ENCODE assay signal across 1 cellular context in the genomic region with DNA sequence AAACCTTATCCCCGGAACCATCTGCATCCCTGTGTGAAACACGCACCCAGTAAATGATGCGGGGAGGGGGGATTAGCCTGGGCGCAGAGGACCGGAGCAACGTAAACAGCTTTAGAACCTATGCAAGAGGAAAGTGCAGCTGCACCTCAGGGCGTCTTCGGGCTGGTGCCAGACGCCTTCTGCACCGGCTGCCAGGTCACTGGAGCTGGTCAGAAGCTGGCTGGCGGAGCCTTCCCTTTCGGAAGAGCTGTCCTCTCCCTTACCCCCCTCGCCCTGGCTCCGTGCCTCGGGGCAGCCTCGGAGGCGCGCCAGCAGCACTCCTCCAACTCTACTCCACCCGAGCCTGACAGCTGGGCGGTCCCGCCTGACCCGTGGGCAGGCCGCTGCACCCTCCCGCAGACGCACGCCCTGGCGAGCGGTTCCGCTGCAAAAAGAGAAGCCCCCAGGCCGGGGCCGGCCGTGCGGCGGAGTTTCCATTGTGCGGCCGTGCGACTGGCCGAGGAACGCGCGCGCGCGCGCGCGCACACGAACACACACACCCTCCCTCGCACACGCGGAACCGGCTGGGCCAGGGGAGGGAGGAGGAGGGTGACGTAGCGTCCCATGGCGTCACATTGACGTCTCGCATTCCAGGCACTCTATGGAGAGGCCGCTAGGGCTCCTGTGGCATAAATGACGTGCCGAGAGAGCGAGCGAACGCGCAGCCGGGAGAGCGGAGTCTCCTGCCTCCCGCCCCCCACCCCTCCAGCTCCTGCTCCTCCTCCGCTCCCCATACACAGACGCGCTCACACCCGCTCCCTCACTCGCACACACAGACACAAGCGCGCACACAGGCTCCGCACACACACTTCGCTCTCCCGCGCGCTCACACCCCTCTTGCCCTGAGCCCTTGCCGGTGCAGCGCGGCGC.
TF ChIP-seq lines count a peak whose summit lies in the region.

TSS of gene NR4A3 (plus strand) at position 699 of the 909 bp plus-strand sequence. CDS start 6,158 bp downstream, outside the sequence.

TF ChIP-seq in K562, 482 proteins besides CTCF, POLR2A, EP300 and RAD21 (continued from another document and continues in another):
- TF ChIP-seq PRPF4 (IDR thresholded peaks at IDR 0.05; ENCODE audit: insufficient read depth, low read depth, low read length, poor library complexity, severe bottlenecking) = no peak
- TF ChIP-seq HDAC6 (IDR thresholded peaks at IDR 0.05; ENCODE audit: low read depth, low read length) = no peak
- TF ChIP-seq HDAC3 (IDR thresholded peaks at IDR 0.05; ENCODE audit: borderline replicate concordance, partially characterized antibody) = no peak
- TF ChIP-seq ZNF583 (CRISPR knock-in tag; IDR thresholded peaks at IDR 0.05) = no peak
- TF ChIP-seq, protein P1, sequence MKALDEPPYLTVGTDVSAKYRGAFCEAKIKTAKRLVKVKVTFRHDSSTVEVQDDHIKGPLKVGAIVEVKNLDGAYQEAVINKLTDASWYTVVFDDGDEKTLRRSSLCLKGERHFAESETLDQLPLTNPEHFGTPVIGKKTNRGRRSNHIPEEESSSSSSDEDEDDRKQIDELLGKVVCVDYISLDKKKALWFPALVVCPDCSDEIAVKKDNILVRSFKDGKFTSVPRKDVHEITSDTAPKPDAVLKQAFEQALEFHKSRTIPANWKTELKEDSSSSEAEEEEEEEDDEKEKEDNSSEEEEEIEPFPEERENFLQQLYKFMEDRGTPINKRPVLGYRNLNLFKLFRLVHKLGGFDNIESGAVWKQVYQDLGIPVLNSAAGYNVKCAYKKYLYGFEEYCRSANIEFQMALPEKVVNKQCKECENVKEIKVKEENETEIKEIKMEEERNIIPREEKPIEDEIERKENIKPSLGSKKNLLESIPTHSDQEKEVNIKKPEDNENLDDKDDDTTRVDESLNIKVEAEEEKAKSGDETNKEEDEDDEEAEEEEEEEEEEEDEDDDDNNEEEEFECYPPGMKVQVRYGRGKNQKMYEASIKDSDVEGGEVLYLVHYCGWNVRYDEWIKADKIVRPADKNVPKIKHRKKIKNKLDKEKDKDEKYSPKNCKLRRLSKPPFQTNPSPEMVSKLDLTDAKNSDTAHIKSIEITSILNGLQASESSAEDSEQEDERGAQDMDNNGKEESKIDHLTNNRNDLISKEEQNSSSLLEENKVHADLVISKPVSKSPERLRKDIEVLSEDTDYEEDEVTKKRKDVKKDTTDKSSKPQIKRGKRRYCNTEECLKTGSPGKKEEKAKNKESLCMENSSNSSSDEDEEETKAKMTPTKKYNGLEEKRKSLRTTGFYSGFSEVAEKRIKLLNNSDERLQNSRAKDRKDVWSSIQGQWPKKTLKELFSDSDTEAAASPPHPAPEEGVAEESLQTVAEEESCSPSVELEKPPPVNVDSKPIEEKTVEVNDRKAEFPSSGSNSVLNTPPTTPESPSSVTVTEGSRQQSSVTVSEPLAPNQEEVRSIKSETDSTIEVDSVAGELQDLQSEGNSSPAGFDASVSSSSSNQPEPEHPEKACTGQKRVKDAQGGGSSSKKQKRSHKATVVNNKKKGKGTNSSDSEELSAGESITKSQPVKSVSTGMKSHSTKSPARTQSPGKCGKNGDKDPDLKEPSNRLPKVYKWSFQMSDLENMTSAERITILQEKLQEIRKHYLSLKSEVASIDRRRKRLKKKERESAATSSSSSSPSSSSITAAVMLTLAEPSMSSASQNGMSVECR (CRISPR knock-in tag; IDR thresholded peaks at IDR 0.05) = peak; percentile 67
- TF ChIP-seq, protein P2, sequence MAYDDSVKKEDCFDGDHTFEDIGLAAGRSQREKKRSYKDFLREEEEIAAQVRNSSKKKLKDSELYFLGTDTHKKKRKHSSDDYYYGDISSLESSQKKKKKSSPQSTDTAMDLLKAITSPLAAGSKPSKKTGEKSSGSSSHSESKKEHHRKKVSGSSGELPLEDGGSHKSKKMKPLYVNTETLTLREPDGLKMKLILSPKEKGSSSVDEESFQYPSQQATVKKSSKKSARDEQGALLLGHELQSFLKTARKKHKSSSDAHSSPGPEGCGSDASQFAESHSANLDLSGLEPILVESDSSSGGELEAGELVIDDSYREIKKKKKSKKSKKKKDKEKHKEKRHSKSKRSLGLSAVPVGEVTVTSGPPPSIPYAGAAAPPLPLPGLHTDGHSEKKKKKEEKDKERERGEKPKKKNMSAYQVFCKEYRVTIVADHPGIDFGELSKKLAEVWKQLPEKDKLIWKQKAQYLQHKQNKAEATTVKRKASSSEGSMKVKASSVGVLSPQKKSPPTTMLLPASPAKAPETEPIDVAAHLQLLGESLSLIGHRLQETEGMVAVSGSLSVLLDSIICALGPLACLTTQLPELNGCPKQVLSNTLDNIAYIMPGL (CRISPR knock-in tag; IDR thresholded peaks at IDR 0.05) = 0 out of 2 replicates have a peak, but pooled peaks have one; percentile 50
- no peak for TF ChIP-seq KDM4B (IDR thresholded peaks at IDR 0.05; ENCODE audit: borderline replicate concordance in 2 of 2, low read depth in 1 of 2)
- TF ChIP-seq, protein P3, sequence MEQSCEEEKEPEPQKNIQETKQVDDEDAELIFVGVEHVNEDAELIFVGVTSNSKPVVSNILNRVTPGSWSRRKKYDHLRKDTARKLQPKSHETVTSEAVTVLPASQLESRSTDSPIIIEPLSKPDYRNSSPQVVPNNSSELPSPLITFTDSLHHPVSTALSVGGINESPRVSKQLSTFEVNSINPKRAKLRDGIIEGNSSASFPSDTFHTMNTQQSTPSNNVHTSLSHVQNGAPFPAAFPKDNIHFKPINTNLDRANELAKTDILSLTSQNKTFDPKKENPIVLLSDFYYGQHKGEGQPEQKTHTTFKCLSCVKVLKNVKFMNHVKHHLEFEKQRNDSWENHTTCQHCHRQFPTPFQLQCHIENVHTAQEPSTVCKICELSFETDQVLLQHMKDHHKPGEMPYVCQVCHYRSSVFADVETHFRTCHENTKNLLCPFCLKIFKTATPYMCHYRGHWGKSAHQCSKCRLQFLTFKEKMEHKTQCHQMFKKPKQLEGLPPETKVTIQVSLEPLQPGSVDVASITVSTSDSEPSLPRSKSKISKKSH (CRISPR knock-in tag; IDR thresholded peaks at IDR 0.05) = no peak
- TF ChIP-seq, protein P4, sequence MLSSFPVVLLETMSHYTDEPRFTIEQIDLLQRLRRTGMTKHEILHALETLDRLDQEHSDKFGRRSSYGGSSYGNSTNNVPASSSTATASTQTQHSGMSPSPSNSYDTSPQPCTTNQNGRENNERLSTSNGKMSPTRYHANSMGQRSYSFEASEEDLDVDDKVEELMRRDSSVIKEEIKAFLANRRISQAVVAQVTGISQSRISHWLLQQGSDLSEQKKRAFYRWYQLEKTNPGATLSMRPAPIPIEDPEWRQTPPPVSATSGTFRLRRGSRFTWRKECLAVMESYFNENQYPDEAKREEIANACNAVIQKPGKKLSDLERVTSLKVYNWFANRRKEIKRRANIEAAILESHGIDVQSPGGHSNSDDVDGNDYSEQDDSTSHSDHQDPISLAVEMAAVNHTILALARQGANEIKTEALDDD (IDR thresholded peaks at IDR 0.05) = no peak
- no peak for TF ChIP-seq NR2C2 (CRISPR knock-in tag; IDR thresholded peaks at IDR 0.05)
- no peak; the same call in 1 of the 2 replicates for TF ChIP-seq NR2C2 (tag; IDR thresholded peaks at IDR 0.05)
- no peak for TF ChIP-seq HOXB6 (CRISPR knock-in tag; IDR thresholded peaks at IDR 0.05; ENCODE audit: borderline replicate concordance)
- TF ChIP-seq RERE (CRISPR knock-in tag; IDR thresholded peaks at IDR 0.05; ENCODE audit: borderline replicate concordance) = peak; percentile 35; the same call in 1 of the 2 replicates
- TF ChIP-seq CBX5 (IDR thresholded peaks at IDR 0.05; ENCODE audit: borderline replicate concordance, low read depth) = no peak
- TF ChIP-seq ZNF274 (IDR thresholded peaks at IDR 0.05; ENCODE audit: borderline replicate concordance, low read depth, low read length) = no peak
- no peak for TF ChIP-seq LARP7 (IDR thresholded peaks at IDR 0.05)
- no peak; the same call in 1 of the 2 replicates for TF ChIP-seq NBN (IDR thresholded peaks at IDR 0.05; ENCODE audit: low read depth)
- no peak for TF ChIP-seq RAD51 (IDR thresholded peaks at IDR 0.05; ENCODE audit: borderline replicate concordance, low read depth)
- TF ChIP-seq, protein P5, sequence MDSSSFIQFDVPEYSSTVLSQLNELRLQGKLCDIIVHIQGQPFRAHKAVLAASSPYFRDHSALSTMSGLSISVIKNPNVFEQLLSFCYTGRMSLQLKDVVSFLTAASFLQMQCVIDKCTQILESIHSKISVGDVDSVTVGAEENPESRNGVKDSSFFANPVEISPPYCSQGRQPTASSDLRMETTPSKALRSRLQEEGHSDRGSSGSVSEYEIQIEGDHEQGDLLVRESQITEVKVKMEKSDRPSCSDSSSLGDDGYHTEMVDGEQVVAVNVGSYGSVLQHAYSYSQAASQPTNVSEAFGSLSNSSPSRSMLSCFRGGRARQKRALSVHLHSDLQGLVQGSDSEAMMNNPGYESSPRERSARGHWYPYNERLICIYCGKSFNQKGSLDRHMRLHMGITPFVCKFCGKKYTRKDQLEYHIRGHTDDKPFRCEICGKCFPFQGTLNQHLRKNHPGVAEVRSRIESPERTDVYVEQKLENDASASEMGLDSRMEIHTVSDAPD (CRISPR knock-in tag; IDR thresholded peaks at IDR 0.05) = no peak
- TF ChIP-seq MTA3 (IDR thresholded peaks at IDR 0.05; ENCODE audit: borderline replicate concordance) = peak; percentile 97
- peak; percentile 58 for TF ChIP-seq E2F8 (IDR thresholded peaks at IDR 0.05; ENCODE audit: low read depth, partially characterized antibody)
- no peak for TF ChIP-seq SRSF7 (optimal IDR thresholded peaks at IDR 0.05; ENCODE audit: low read depth, low read length)
- TF ChIP-seq FOXK2 (conservative IDR thresholded peaks at IDR 0.05 in 1 of 2, IDR thresholded peaks at IDR 0.05 in 1 of 2; ENCODE audit: low read depth in 2 of 2) = peak in 1 of 2 experiments; percentile 49; a peak in 1 of 4 replicates
- peak; percentile 80 for TF ChIP-seq JUND (IDR thresholded peaks at IDR 0.05; ENCODE audit: borderline replicate concordance, low read depth, low read length)
- TF ChIP-seq JUND (tag; IDR thresholded peaks at IDR 0.05; ENCODE audit: borderline replicate concordance, low read depth, low read length) = peak; percentile 71; the same call in 1 of the 3 replicates
- 0 out of 2 replicates have a peak, but pooled peaks have one; percentile 39 for TF ChIP-seq MEF2D (tag; conservative IDR thresholded peaks at IDR 0.05; ENCODE audit: low read depth)
- peak; percentile 86 to 91; a peak in 3 of 4 replicates for TF ChIP-seq MAZ (CRISPR knock-in tag; conservative IDR thresholded peaks at IDR 0.05 in 1 of 2, IDR thresholded peaks at IDR 0.05 in 1 of 2)
- no peak for TF ChIP-seq NELFE (IDR thresholded peaks at IDR 0.05; ENCODE audit: insufficient read depth, insufficient read length)
- TF ChIP-seq PHF8 (IDR thresholded peaks at IDR 0.05; ENCODE audit: borderline replicate concordance, low read length) = peak; percentile 53; the same call in 1 of the 2 replicates
- TF ChIP-seq HBP1 (CRISPR knock-in tag; IDR thresholded peaks at IDR 0.05) = no peak
- TF ChIP-seq NR4A1 (CRISPR knock-in tag; IDR thresholded peaks at IDR 0.05) = no peak
- TF ChIP-seq NR4A1 (tag; IDR thresholded peaks at IDR 0.05) = no peak
